ENCODE assay signal across 29 cellular contexts in genomic region chr14:93894992-93895391, GRCh38. TPM values are rescaled to one million over a fixed set of nuclear protein-coding genes. Genes with fewer than 3 reads are reported as not detected.
DNase-seq lines count a peak whose midpoint lies in the region; ATAC-seq and TF ChIP-seq lines count a peak whose summit lies in the region.
"Had no signal": no experiment of that assay in that cellular context is flagged by ENCODE, and none has a peak within 500 bp of the region (broad histone marks: within the 10 kb centered on the region; RNA-seq: fewer than 3 reads in every experiment).

No MANE protein-coding gene starts in this region.

- no peak overlapping the region for H2AK5ac ChIP-seq in neuronal stem cell (ENCODE audit: low read depth, low read length)

- no peak; the same call in 2 of the 3 replicates for ATAC-seq in SK-N-SH treated with all-trans-retinoic acid at 6 μM for 48 hours
- no peak for ATAC-seq in effector memory CD8-positive, alpha-beta T cell (replicated peaks)
- no peak for ATAC-seq in stimulated activated naive B cell treated with anti-CD40 and anti-IgM and Interleukin-4, amounts not matched to agents 10 μg/mL and 1 μg/mL and 100 μg/mL, for 72 hours (replicated peaks)
- ATAC-seq: A549; activated CD8-positive, alpha-beta T cell treated with anti-CD3 and anti-CD28 coated beads, Interleukin-2, amount 10 ng/mL, durations not matched to agents 7 days and 5 days; activated naive CD4-positive, alpha-beta T cell treated with anti-CD3 and anti-CD28 coated beads, Interleukin-2, amount 50 U/mL, for 72 hours; HepG2; left ventricle myocardium superior; sciatic nerve had no signal

- H2AFZ ChIP-seq in SK-N-SH (ENCODE audit: low read depth) = no peak overlapping the region
- H2AFZ ChIP-seq in neuronal stem cell (ENCODE audit: low read length) = no peak overlapping the region
- H2AFZ ChIP-seq: PC-9 had no signal

- no peak overlapping the region for H3K18ac ChIP-seq in neuronal stem cell (ENCODE audit: low read length)

- no peak overlapping the region for H2BK120ac ChIP-seq in neuronal stem cell (ENCODE audit: low read depth, low read length)

- H4K20me1 ChIP-seq in SK-N-SH (ENCODE audit: insufficient read depth) = no peaks in the 10 kb centered on the region

- H2BK12ac ChIP-seq in neuronal stem cell (ENCODE audit: low read length) = no peak overlapping the region

- H3K4me2 ChIP-seq in SK-N-SH (no peak overlapping the region), neuronal stem cell (ENCODE audit: insufficient read depth, low read length, poor library complexity, severe bottlenecking) (no peak overlapping the region)
- H3K4me2 ChIP-seq: A549, PC-9 had no signal

- POLR2A ChIA-PET in SK-N-SH (lab: Yijun Ruan, JAX) = interaction anchor here (1.1 to 1.5 kb wide), 4 partner anchors 9 to 241 kb away, joined by 3 to 5 read pairs (median 3); no protein-coding TSS in a partner anchor
- POLR2A ChIA-PET in HEK293T (lab: Yijun Ruan, JAX) = no interaction called here

- CTCF ChIA-PET in SK-N-SH (lab: Yijun Ruan, JAX) (interaction anchor here (0.6 to 22.1 kb wide), 6 partner anchors 9 to 241 kb away, joined by 3 to 349 read pairs (median 8); no protein-coding TSS in a partner anchor), HEK293T (lab: Yijun Ruan, JAX) (interaction anchor here (0.6 to 1.1 kb wide), 3 partner anchors 9 to 241 kb away, joined by 3 to 4 read pairs (median 3); no protein-coding TSS in a partner anchor)

- H3K4me1 ChIP-seq in SK-N-SH (ENCODE audit: control insufficient read depth in 1 of 2, insufficient read depth in 2 of 2, low read depth in 1 of 2, low read length in 1 of 2) (peaks cover 0 to 57% of the 10 kb centered on the region in 2 experiments; a peak in 2 of 4 replicates), neuronal stem cell (ENCODE audit: control insufficient read depth in 2 of 2, insufficient read depth in 1 of 2, low read depth in 1 of 2, low read length in 2 of 2) (peaks cover 14 to 18% of the 10 kb centered on the region in 2 donors)
- H3K4me1 ChIP-seq: A549, prostate gland had no signal

- H3K79me1 ChIP-seq in neuronal stem cell (ENCODE audit: low read depth, low read length) = no peaks in the 10 kb centered on the region

- H3K79me2 ChIP-seq in SK-N-SH (ENCODE audit: insufficient read depth) = no peaks in the 10 kb centered on the region

- no peak overlapping the region for H3K14ac ChIP-seq in neuronal stem cell (ENCODE audit: low read length)

- H3K9ac ChIP-seq in SK-N-SH = no peak overlapping the region
- H3K9ac ChIP-seq in neuronal stem cell (ENCODE audit: low read depth, low read length, poor library complexity) = no peak overlapping the region

- H3K27me3 Mint-ChIP-seq in effector memory CD8-positive, alpha-beta T cell = peaks cover 31 to 47% of the 10 kb centered on the region in 2 donors
- peaks cover 29 to 34% of the 10 kb centered on the region in 2 donors for H3K27me3 Mint-ChIP-seq in stimulated activated naive B cell treated with anti-CD40 and anti-IgM and Interleukin-4, amounts not matched to agents 10 μg/mL and 1 μg/mL and 100 μg/mL, for 72 hours

- H3K27me3 ChIP-seq in SK-N-SH (ENCODE audit: insufficient read depth) = no peaks in the 10 kb centered on the region; the same call in 1 of the 2 replicates
- peaks cover 0 to 22% (median 0%) of the 10 kb centered on the region in 3 experiments for H3K27me3 ChIP-seq in neuronal stem cell (ENCODE audit: control insufficient read depth in 3 of 3, insufficient read depth in 3 of 3, low read depth in 1 of 3, low read length in 3 of 3)
- H3K27me3 ChIP-seq: tibial artery had no signal

- no peak overlapping the region for H4K91ac ChIP-seq in neuronal stem cell (ENCODE audit: low read depth, low read length, poor library complexity)

- no peak overlapping the region for H2BK5ac ChIP-seq in neuronal stem cell (ENCODE audit: low read length)

- TF ChIP-seq RAD21 in SK-N-SH (IDR thresholded peaks at IDR 0.05; ENCODE audit: low read length) = no peak

- no peaks in the 10 kb centered on the region for H3F3A ChIP-seq in SK-N-SH (replicated peaks; ENCODE audit: insufficient read depth)

- H3K4ac ChIP-seq in neuronal stem cell (ENCODE audit: low read length) = no peak overlapping the region

- H3K4me3 ChIP-seq in SK-N-SH (ENCODE audit: low read depth in 2 of 2, low read length in 1 of 2) = no peak overlapping the region
- H3K4me3 ChIP-seq in neuronal stem cell (ENCODE audit: low read length in 2 of 2) = no peak overlapping the region
- H3K4me3 ChIP-seq: A549, PC-9, prostate gland, tibial artery had no signal

- H3K9me3 ChIP-seq in SK-N-SH = no peaks in the 10 kb centered on the region
- no peaks in the 10 kb centered on the region for H3K9me3 ChIP-seq in neuronal stem cell (replicated peaks in 1 of 2; ENCODE audit: control insufficient read depth in 2 of 2, insufficient read depth in 1 of 2, low read depth in 1 of 2, low read length in 2 of 2)
- H3K9me3 ChIP-seq: A549, prostate gland, tibial artery had no signal

- TF ChIP-seq EP300 in SK-N-SH (IDR thresholded peaks at IDR 0.05; ENCODE audit: borderline replicate concordance in 1 of 2, low read depth in 1 of 2, low read length in 1 of 2) = no peak

- H4K8ac ChIP-seq in neuronal stem cell (ENCODE audit: low read depth, low read length) = no peak overlapping the region

- no peaks in the 10 kb centered on the region for H3K9me3 Mint-ChIP-seq in effector memory CD8-positive, alpha-beta T cell
- H3K9me3 Mint-ChIP-seq in stimulated activated naive B cell treated with anti-CD40 and anti-IgM and Interleukin-4, amounts not matched to agents 10 μg/mL and 1 μg/mL and 100 μg/mL, for 72 hours = peaks cover 0 to 2% of the 10 kb centered on the region in 2 donors
- H3K9me3 Mint-ChIP-seq: activated naive CD4-positive, alpha-beta T cell treated with anti-CD3 and anti-CD28 coated beads, Interleukin-2, amount 50 U/mL, for 72 hours; CD4-positive, alpha-beta T cell had no signal

- H3K27ac ChIP-seq in SK-N-SH (ENCODE audit: low read depth in 2 of 2, low read length in 1 of 2) (peak overlapping the region in 1 of 2 experiments; percentile 99; a peak in 2 of 4 replicates), neuronal stem cell (replicated peaks; ENCODE audit: low read length) (no peak overlapping the region)
- H3K27ac ChIP-seq: A549, PC-9, prostate gland, tibial artery had no signal

- H3K27ac Mint-ChIP-seq in effector memory CD8-positive, alpha-beta T cell = no peak overlapping the region
- H3K27ac Mint-ChIP-seq in stimulated activated naive B cell treated with anti-CD40 and anti-IgM and Interleukin-4, amounts not matched to agents 10 μg/mL and 1 μg/mL and 100 μg/mL, for 72 hours = no peak overlapping the region
- H3K27ac Mint-ChIP-seq: activated CD8-positive, alpha-beta T cell treated with anti-CD3 and anti-CD28 coated beads, Interleukin-2, amount 10 ng/mL, durations not matched to agents 7 days and 5 days; activated naive CD4-positive, alpha-beta T cell treated with anti-CD3 and anti-CD28 coated beads, Interleukin-2, amount 50 U/mL, for 72 hours; CD4-positive, alpha-beta T cell had no signal

- DNase-seq in SK-N-SH (peak; percentile 70), NCI-H69 (lab: John Stamatoyannopoulos, UW) (peak; percentile 63), iPS DF 19.7 (ENCODE audit: low read depth, low spot score) (peak; percentile 63), neuronal stem cell (ENCODE audit: low spot score) (peak; percentile 47), HEK293T (ENCODE audit: extremely low spot score) (no peak)
- no peak for DNase-seq in effector memory CD8-positive, alpha-beta T cell
- DNase-seq in stimulated activated naive B cell treated with anti-CD40 and anti-IgM and Interleukin-4, amounts not matched to agents 10 μg/mL and 1 μg/mL and 100 μg/mL, for 72 hours = no peak
- DNase-seq: activated CD4-positive, alpha-beta T cell treated with anti-CD3 and anti-CD28 coated beads for 4 hours; activated CD8-positive, alpha-beta T cell treated with anti-CD3 and anti-CD28 coated beads, Interleukin-2, amount 10 ng/mL, durations not matched to agents 7 days and 5 days; AML-193; amygdala; CD4-positive, alpha-beta T cell; EL; foreskin melanocyte; left ventricle myocardium superior; MM.1S; NCI-H1105 treated with DMSO at 0.1 percent for 48 hours; NCI-H2029 treated with DMSO at 0.1 percent for 48 hours; nucleus accumbens; PC-9; stimulated activated CD4-positive, alpha-beta T cell treated with anti-CD3 and anti-CD28 coated beads, Interleukin-12 subunit alpha, Interleukin-12 subunit beta, amount 100 ng/mL, for 4 hours; stimulated activated CD4-positive, alpha-beta T cell treated with anti-CD3 and anti-CD28 coated beads, Interleukin-4, amount 100 ng/mL, for 1 hour had no signal

- no peak overlapping the region for H2BK15ac ChIP-seq in neuronal stem cell (ENCODE audit: low read length)

- TF ChIP-seq CTCF in SK-N-SH (IDR thresholded peaks at IDR 0.05) = no peak

- H3K36me3 Mint-ChIP-seq in effector memory CD8-positive, alpha-beta T cell (ENCODE audit: insufficient read depth) = no peaks in the 10 kb centered on the region
- H3K36me3 Mint-ChIP-seq in stimulated activated naive B cell treated with anti-CD40 and anti-IgM and Interleukin-4, amounts not matched to agents 10 μg/mL and 1 μg/mL and 100 μg/mL, for 72 hours = no peaks in the 10 kb centered on the region
- H3K36me3 Mint-ChIP-seq: activated naive CD4-positive, alpha-beta T cell treated with anti-CD3 and anti-CD28 coated beads, Interleukin-2, amount 50 U/mL, for 72 hours had no signal

- no peak overlapping the region for H3K23ac ChIP-seq in neuronal stem cell (ENCODE audit: low read depth, low read length, poor library complexity)

- WGBS in SK-N-SH (ENCODE audit: low lambda C conversion rate) = 76% methylated on average over 6 of the region's 6 CpGs
- no CpG with 5 or more reads among the region's 6 CpGs for WGBS in neuronal stem cell (ENCODE audit: extremely low coverage in 2 of 2, insufficient read length in 2 of 2, insufficient replicate concordance in 1 of 2), 2 donors

- H3K36me3 ChIP-seq in SK-N-SH (replicated peaks in 1 of 2; ENCODE audit: control insufficient read depth in 1 of 2, insufficient read depth in 2 of 2, low read length in 1 of 2) (no peaks in the 10 kb centered on the region), neuronal stem cell (replicated peaks in 1 of 2; ENCODE audit: control insufficient read depth in 2 of 2, insufficient read depth in 2 of 2, low read length in 2 of 2) (no peaks in the 10 kb centered on the region)
- H3K36me3 ChIP-seq: prostate gland, tibial artery had no signal

- H3K4me1 Mint-ChIP-seq in effector memory CD8-positive, alpha-beta T cell (ENCODE audit: low read depth in 2 of 2) = no peaks in the 10 kb centered on the region
- no peaks in the 10 kb centered on the region for H3K4me1 Mint-ChIP-seq in stimulated activated naive B cell treated with anti-CD40 and anti-IgM and Interleukin-4, amounts not matched to agents 10 μg/mL and 1 μg/mL and 100 μg/mL, for 72 hours

- no peaks in the 10 kb centered on the region for H3K9me2 ChIP-seq in SK-N-SH

- H3K4me3 Mint-ChIP-seq in effector memory CD8-positive, alpha-beta T cell = no peak overlapping the region
- no peak overlapping the region for H3K4me3 Mint-ChIP-seq in stimulated activated naive B cell treated with anti-CD40 and anti-IgM and Interleukin-4, amounts not matched to agents 10 μg/mL and 1 μg/mL and 100 μg/mL, for 72 hours
- H3K4me3 Mint-ChIP-seq: activated CD8-positive, alpha-beta T cell treated with anti-CD3 and anti-CD28 coated beads, Interleukin-2, amount 10 ng/mL, durations not matched to agents 7 days and 5 days; CD4-positive, alpha-beta T cell had no signal

RNA-seq across cellular contexts. Expression of gene FAM181A, which starts 32.2 kb away (rescaled TPM):
- polyA plus RNA-seq in SK-N-SH (2012; rRNA removed) = not detected in 2 replicates
- polyA plus RNA-seq in SK-N-SH (2012; cell fraction: cytosol; rRNA removed) = not detected in 2 replicates
- polyA plus RNA-seq in SK-N-SH (2012; cell fraction: nucleus; rRNA removed) = not detected in 2 replicates
- polyA plus RNA-seq in neuronal stem cell (2013, experiment 1 of 2) = 2.3 TPM
- polyA plus RNA-seq in neuronal stem cell (2013, experiment 2 of 2) = 2.4 TPM
- polyA plus RNA-seq: A549 had no signal

Comparison
In these comparisons a context has a peak if more than half of its experiments do, and no peak if none do; other contexts are left out.
1. DNase-seq: peak in SK-N-SH (single experiment), NCI-H69 (single experiment), iPS DF 19.7 (single experiment) and neuronal stem cell (single experiment); none in effector memory CD8-positive, alpha-beta T cell (0 of 3), HEK293T (single experiment) and stimulated activated naive B cell treated with anti-CD40 and anti-IgM and Interleukin-4, amounts not matched to agents 10 μg/mL and 1 μg/mL and 100 μg/mL, for 72 hours (single experiment).